9 cellular contexts compared by ENCODE assay signal in the genomic region with DNA sequence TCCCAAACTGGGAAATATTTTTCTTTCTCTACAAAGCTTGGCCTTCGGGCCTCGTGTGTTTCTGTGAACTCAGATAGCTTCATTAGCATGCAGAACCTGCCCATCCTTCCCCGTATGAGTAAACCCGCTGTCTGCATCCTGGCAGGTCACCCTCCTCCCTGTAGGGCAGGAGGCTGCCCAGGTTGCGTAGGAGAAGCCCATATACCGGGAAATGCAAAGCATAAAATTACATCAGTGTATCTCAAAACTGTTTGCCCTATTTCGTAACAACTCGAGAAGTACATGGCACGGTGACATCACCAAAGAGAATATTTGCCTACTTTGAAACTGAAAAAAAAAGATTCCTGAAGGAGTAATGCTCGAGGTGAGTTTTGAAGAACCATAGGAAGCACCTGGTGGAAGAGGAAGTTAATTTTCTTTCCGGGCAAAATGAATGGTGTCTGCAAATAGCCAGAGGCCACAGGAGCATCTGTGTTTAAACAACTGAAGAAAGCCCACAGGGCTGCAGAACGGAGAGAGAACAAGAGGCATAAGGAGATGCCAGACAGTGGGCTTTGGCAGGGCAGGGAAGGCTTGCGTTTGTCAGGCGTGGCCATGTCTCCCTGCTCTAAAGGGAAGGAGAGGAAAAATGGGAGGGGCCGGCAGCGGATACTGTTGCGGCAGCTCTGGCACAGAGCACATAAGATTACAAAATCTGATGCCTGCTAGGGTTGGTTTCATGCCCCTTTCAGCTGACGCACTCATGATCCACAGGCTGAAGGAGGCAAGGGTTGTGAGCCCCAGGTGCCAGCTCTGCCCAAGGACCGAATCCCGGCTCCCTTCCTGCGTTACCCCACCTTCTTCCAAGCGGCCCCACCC.
A peak's percentile ranks its signal among the peaks of the same experiment; 100 is the strongest.
DNase-seq lines count a peak whose midpoint lies in the region; ATAC-seq and TF ChIP-seq lines count a peak whose summit lies in the region.
"Had no signal": no experiment of that assay in that cellular context is flagged by ENCODE, and none has a peak within 500 bp of the region (broad histone marks: within the 10 kb centered on the region; RNA-seq: fewer than 3 reads in every experiment).

No MANE protein-coding gene starts in this region.

- peak; percentile 85 for ATAC-seq in left lobe of liver
- ATAC-seq in aorta (ENCODE audit: low FRiP score): peak; percentile 52
- no peak for ATAC-seq in HG03175 (IDR thresholded peaks at IDR 0.05; ENCODE audit: unreplicated experiment)
- ATAC-seq in activated naive CD8-positive, alpha-beta T cell treated with anti-CD3 and anti-CD28 coated beads, Interleukin-2, amount 50 U/mL, for 24 hours: no peak

- H3K9me3 Mint-ChIP-seq in activated naive CD4-positive, alpha-beta T cell treated with anti-CD3 and anti-CD28 coated beads, Interleukin-2, amount 50 U/mL, for 24 hours: no peaks in the 10 kb centered on the region
- no peaks in the 10 kb centered on the region for H3K9me3 Mint-ChIP-seq in activated naive CD8-positive, alpha-beta T cell treated with anti-CD3 and anti-CD28 coated beads, Interleukin-2, amount 50 U/mL, for 24 hours

- peak overlapping the region; percentile 43 for H3K27ac Mint-ChIP-seq in activated naive CD4-positive, alpha-beta T cell treated with anti-CD3 and anti-CD28 coated beads, Interleukin-2, amount 50 U/mL, for 24 hours
- no peak overlapping the region for H3K27ac Mint-ChIP-seq in activated naive CD8-positive, alpha-beta T cell treated with anti-CD3 and anti-CD28 coated beads, Interleukin-2, amount 50 U/mL, for 24 hours

- H3K36me3 ChIP-seq in ascending aorta (no peaks in the 10 kb centered on the region), aorta (ENCODE audit: control insufficient read depth in 1 of 2, insufficient read depth in 2 of 2, low read length in 1 of 2) (no peaks in the 10 kb centered on the region)
- H3K36me3 ChIP-seq in effector memory CD4-positive, alpha-beta T cell (ENCODE audit: control insufficient read depth, insufficient read depth, low read length): no peaks in the 10 kb centered on the region

- H3K9me3 ChIP-seq in ascending aorta: no peaks in the 10 kb centered on the region
- H3K9me3 ChIP-seq in aorta (ENCODE audit: control insufficient read depth, low read length): no peaks in the 10 kb centered on the region
- H3K9me3 ChIP-seq in effector memory CD4-positive, alpha-beta T cell (ENCODE audit: control insufficient read depth, low read length): no peaks in the 10 kb centered on the region

- no peak for TF ChIP-seq CTCF in ascending aorta (IDR thresholded peaks at IDR 0.05)

- intact Hi-C loops in ascending aorta (cut with DNase I) (no loop called here), aorta (cut with DNase I) (no loop called here)

- H3K4me3 Mint-ChIP-seq in activated naive CD4-positive, alpha-beta T cell treated with anti-CD3 and anti-CD28 coated beads, Interleukin-2, amount 50 U/mL, for 24 hours: no peak overlapping the region
- no peak overlapping the region for H3K4me3 Mint-ChIP-seq in activated naive CD8-positive, alpha-beta T cell treated with anti-CD3 and anti-CD28 coated beads, Interleukin-2, amount 50 U/mL, for 24 hours

- no peak overlapping the region for H3K4me3 ChIP-seq in ascending aorta
- H3K4me3 ChIP-seq in aorta (ENCODE audit: low read length in 2 of 2): no peak overlapping the region
- no peak overlapping the region for H3K4me3 ChIP-seq in effector memory CD4-positive, alpha-beta T cell (ENCODE audit: insufficient read depth, low read depth, low read length, poor library complexity, severe bottlenecking)

- H3K4me1 Mint-ChIP-seq in activated naive CD4-positive, alpha-beta T cell treated with anti-CD3 and anti-CD28 coated beads, Interleukin-2, amount 50 U/mL, for 24 hours: peaks cover 12% of the 10 kb centered on the region
- peaks cover 30% of the 10 kb centered on the region for H3K4me1 Mint-ChIP-seq in activated naive CD8-positive, alpha-beta T cell treated with anti-CD3 and anti-CD28 coated beads, Interleukin-2, amount 50 U/mL, for 24 hours

- H3K27me3 ChIP-seq in ascending aorta: no peaks in the 10 kb centered on the region
- no peaks in the 10 kb centered on the region for H3K27me3 ChIP-seq in aorta (ENCODE audit: control insufficient read depth in 1 of 2, insufficient read depth in 2 of 2, low read length in 1 of 2)
- H3K27me3 ChIP-seq in effector memory CD4-positive, alpha-beta T cell (replicated peaks; ENCODE audit: control insufficient read depth, insufficient read depth, low read length, poor library complexity, severe bottlenecking): no peaks in the 10 kb centered on the region

- 83 to 89% methylated on average over 22 of the region's 22 CpGs for WGBS in aorta, 2 donors

- no peak for DNase-seq in activated naive CD4-positive, alpha-beta T cell treated with Interleukin-2 at 50 U/mL for 16 hours
- peak; percentile 37 to 75 for DNase-seq in ascending aorta (ENCODE audit: low spot score in 2 of 2)
- peak; percentile 93 for DNase-seq in left lobe of liver (ENCODE audit: low spot score)
- peak in 1 of 2 donors; percentile 72 for DNase-seq in aorta
- no peak for DNase-seq in effector memory CD4-positive, alpha-beta T cell
- DNase-seq in activated naive CD8-positive, alpha-beta T cell treated with anti-CD3 and anti-CD28 coated beads, Interleukin-2, amount 50 U/mL, for 24 hours: no peak
- DNase-seq: activated CD8-positive, alpha-beta memory T cell treated with anti-CD3 and anti-CD28 coated beads, Interleukin-2, amount 50 U/mL, for 48 hours had no signal

- H3K27ac ChIP-seq in ascending aorta: peak overlapping the region in 1 of 2 donors; percentile 34
- no peak overlapping the region for H3K27ac ChIP-seq in aorta (ENCODE audit: low read depth in 1 of 2, low read length in 2 of 2)
- H3K27ac ChIP-seq in effector memory CD4-positive, alpha-beta T cell (ENCODE audit: insufficient read depth, low read length, poor library complexity, severe bottlenecking): no peak overlapping the region

- H3K36me3 Mint-ChIP-seq in activated naive CD4-positive, alpha-beta T cell treated with anti-CD3 and anti-CD28 coated beads, Interleukin-2, amount 50 U/mL, for 24 hours: no peaks in the 10 kb centered on the region
- H3K36me3 Mint-ChIP-seq in activated naive CD8-positive, alpha-beta T cell treated with anti-CD3 and anti-CD28 coated beads, Interleukin-2, amount 50 U/mL, for 24 hours (ENCODE audit: low read depth): no peaks in the 10 kb centered on the region

- peaks cover 16% of the 10 kb centered on the region for H3K27me3 Mint-ChIP-seq in activated naive CD4-positive, alpha-beta T cell treated with anti-CD3 and anti-CD28 coated beads, Interleukin-2, amount 50 U/mL, for 24 hours
- peaks cover 25% of the 10 kb centered on the region for H3K27me3 Mint-ChIP-seq in activated naive CD8-positive, alpha-beta T cell treated with anti-CD3 and anti-CD28 coated beads, Interleukin-2, amount 50 U/mL, for 24 hours

- H3K4me1 ChIP-seq in ascending aorta (no peaks in the 10 kb centered on the region), aorta (ENCODE audit: control insufficient read depth in 1 of 2, insufficient read depth in 2 of 2, low read length in 2 of 2) (no peaks in the 10 kb centered on the region)
- H3K4me1 ChIP-seq in effector memory CD4-positive, alpha-beta T cell (ENCODE audit: control insufficient read depth, insufficient read depth, low read length, poor library complexity, severe bottlenecking): peaks cover 3% of the 10 kb centered on the region

Comparison
In these comparisons a context has a peak if more than half of its experiments do, and no peak if none do; other contexts are left out.
1. DNase-seq: peak in ascending aorta (2 of 2) and left lobe of liver (single experiment); none in activated naive CD4-positive, alpha-beta T cell treated with Interleukin-2 at 50 U/mL for 16 hours (single experiment), effector memory CD4-positive, alpha-beta T cell (0 of 3) and activated naive CD8-positive, alpha-beta T cell treated with anti-CD3 and anti-CD28 coated beads, Interleukin-2, amount 50 U/mL, for 24 hours (single experiment).
2. ATAC-seq: peak in left lobe of liver (single experiment) and aorta (single experiment); none in HG03175 (single experiment) and activated naive CD8-positive, alpha-beta T cell treated with anti-CD3 and anti-CD28 coated beads, Interleukin-2, amount 50 U/mL, for 24 hours (single experiment).